8 cellular contexts compared by ENCODE assay signal in the genomic region with DNA sequence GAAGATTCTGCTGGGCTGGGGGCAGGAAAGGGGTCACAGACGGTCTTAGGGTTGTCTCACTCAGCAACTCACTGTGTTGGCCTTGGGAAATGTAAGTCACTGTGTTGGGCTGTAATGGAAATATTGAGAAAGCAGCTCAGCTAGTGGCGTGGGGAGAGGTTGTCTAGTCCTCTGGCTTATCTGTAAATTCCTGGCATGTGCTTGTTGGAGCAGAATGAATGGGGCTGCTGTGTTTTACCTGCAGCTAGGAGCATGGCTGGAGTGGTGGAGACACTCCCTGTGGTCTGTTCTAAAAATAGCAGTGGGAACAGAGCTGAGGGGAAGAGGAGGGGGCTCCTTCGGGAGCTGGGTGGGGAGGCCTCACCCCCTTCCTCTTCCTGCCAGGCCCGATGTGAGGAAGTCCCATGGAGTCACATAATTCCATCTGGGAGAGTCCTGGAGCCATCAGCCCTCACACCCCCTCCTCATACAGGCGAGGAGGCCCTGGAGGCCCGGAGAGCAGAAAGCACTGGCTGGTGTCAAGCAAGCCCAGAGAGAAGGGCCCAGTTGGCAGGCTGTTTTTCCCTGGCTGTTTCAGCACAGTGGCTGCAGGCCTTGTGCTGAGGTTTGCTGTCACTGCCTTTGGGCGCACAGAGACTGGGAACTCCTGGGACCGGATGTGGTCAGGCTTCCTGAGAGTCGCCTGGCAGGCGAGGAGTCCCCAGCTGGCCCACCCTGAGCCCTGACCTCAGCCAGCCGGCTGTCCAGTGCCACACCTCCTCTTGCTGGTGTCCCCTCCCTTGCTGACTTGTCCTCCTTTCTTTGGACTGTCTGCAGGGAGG.
DNase-seq lines count a peak whose midpoint lies in the region; ATAC-seq and TF ChIP-seq lines count a peak whose summit lies in the region.

No MANE protein-coding gene starts in this region.

- H3K4me1 ChIP-seq in gastrocnemius medialis = peaks cover 32 to 46% of the 10 kb centered on the region in 2 donors

- H3K4me3 ChIP-seq in gastrocnemius medialis = peak overlapping the region in 1 of 4 donors; percentile 15

- peak overlapping the region; percentile 76 to 87 (median 78) for H3K27ac ChIP-seq in gastrocnemius medialis

- no peaks in the 10 kb centered on the region for H3K27me3 ChIP-seq in gastrocnemius medialis

- TF ChIP-seq POLR2A in gastrocnemius medialis (IDR thresholded peaks at IDR 0.05) = no peak

- H3K9me3 ChIP-seq in gastrocnemius medialis = no peaks in the 10 kb centered on the region

- intact Hi-C loops in gastrocnemius medialis (cut with DNase I; ENCODE audit: low total_unique reads) = no loop called here

- peak; percentile 48 for DNase-seq in AG08396 (ENCODE audit: low spot score)
- DNase-seq in Kasumi-1 (lab: John Stamatoyannopoulos, UW) = peak; percentile 4 to 24
- peak; percentile 21 for DNase-seq in activated naive CD8-positive, alpha-beta T cell treated with anti-CD3 and anti-CD28 coated beads, Interleukin-2, amount 50 U/mL, for 16 hours (ENCODE audit: low read depth, low spot score)
- DNase-seq in hepatic stellate cell (ENCODE audit: low spot score) = peak; percentile 69
- peak; percentile 56 to 71 for DNase-seq in gastrocnemius medialis
- no peak for DNase-seq in NCI-H748 (lab: John Stamatoyannopoulos, UW; ENCODE audit: unreplicated experiment)
- DNase-seq in NCI-H446 (lab: John Stamatoyannopoulos, UW) = no peak

- in situ Hi-C loops in gastrocnemius medialis (cut with MboI; ENCODE audit: low sequenced_read_pairs in 4 of 4) = no loop called here

- TF ChIP-seq CTCF in gastrocnemius medialis (IDR thresholded peaks at IDR 0.05 in 4 of 5, conservative IDR thresholded peaks at IDR 0.05 in 1 of 5) = no peak

- H3K36me3 ChIP-seq in gastrocnemius medialis = no peaks in the 10 kb centered on the region

- peak; percentile 82 to 83 for ATAC-seq in gastrocnemius medialis
- no peak for ATAC-seq in GM18861 (IDR thresholded peaks at IDR 0.05; ENCODE audit: unreplicated experiment)

Comparison
In these comparisons a context has a peak if more than half of its experiments do, and no peak if none do; other contexts are left out.
1. DNase-seq: peak in AG08396 (single experiment), Kasumi-1 (2 of 2), activated naive CD8-positive, alpha-beta T cell treated with anti-CD3 and anti-CD28 coated beads, Interleukin-2, amount 50 U/mL, for 16 hours (single experiment), hepatic stellate cell (single experiment) and gastrocnemius medialis (2 of 2); none in NCI-H748 (single experiment) and NCI-H446 (0 of 2).